ENCODE assay signal across 11 cellular contexts in genomic region chr11:61071880-61072279, GRCh38. TPM values are rescaled to one million over a fixed set of nuclear protein-coding genes. Genes with fewer than 3 reads are reported as not detected.
DNase-seq lines count a peak whose midpoint lies in the region; ATAC-seq and TF ChIP-seq lines count a peak whose summit lies in the region.
"Had no signal": no experiment of that assay in that cellular context is flagged by ENCODE, and none has a peak within 500 bp of the region (broad histone marks: within the 10 kb centered on the region; RNA-seq: fewer than 3 reads in every experiment).

No MANE protein-coding gene starts in this region.

- peak; percentile 34 for DNase-seq in mammary epithelial cell
- no peak for DNase-seq in MCF 10A (ENCODE audit: unreplicated experiment)
- no peak for DNase-seq in activated T-helper 2 cell treated with anti-CD3 and anti-CD28 coated beads, Interferon-gamma antibody, Interleukin-2, Interleukin-4, amounts not matched to agents 10 μg/mL and 5 μg/mL and 100 μg/mL, durations not matched to agents 14 hours and 24 hours and 36 hours (ENCODE audit: low spot score)
- peak; percentile 67 for DNase-seq in myocyte (ENCODE audit: low read depth)
- peak; percentile 42 for DNase-seq in testis
- DNase-seq in pons (ENCODE audit: low spot score): no peak
- DNase-seq: NCI-H2171 had no signal

- H4K20me1 ChIP-seq in mammary epithelial cell (ENCODE audit: insufficient read depth, low read length): no peaks in the 10 kb centered on the region

- H3K9ac ChIP-seq in mammary epithelial cell (ENCODE audit: insufficient read depth, low read length): no peak overlapping the region

- in situ Hi-C loops in mammary epithelial cell (cut with MboI; ENCODE audit: low sequenced_read_pairs in 2 of 2): no loop called here

- H3K9me3 Mint-ChIP-seq in MCF 10A (ENCODE audit: unreplicated experiment): no peaks in the 10 kb centered on the region
- H3K9me3 Mint-ChIP-seq in activated T-helper 2 cell treated with anti-CD3 and anti-CD28 coated beads, Interferon-gamma antibody, Interleukin-2, Interleukin-4, amounts not matched to agents 10 μg/mL and 5 μg/mL and 100 μg/mL, durations not matched to agents 14 hours and 24 hours and 36 hours: no peaks in the 10 kb centered on the region

- H3K4me1 ChIP-seq in mammary epithelial cell (ENCODE audit: insufficient read depth, low read length) (no peaks in the 10 kb centered on the region), testis (peaks cover 32% of the 10 kb centered on the region)
- H3K4me1 ChIP-seq: vagina had no signal

- CTCF ChIA-PET in mammary epithelial cell (lab: Charles Lee; ENCODE audit: low non-redundant PET): no interaction called here
- CTCF ChIA-PET in MCF 10A (lab: Yijun Ruan, JAX): interaction anchor here (0.6 to 1.1 kb wide), 2 partner anchors 7 to 516 kb away, joined by 3 to 5 read pairs; no protein-coding TSS in a partner anchor

- H3K79me2 ChIP-seq in mammary epithelial cell (ENCODE audit: insufficient read depth, low read length): no peaks in the 10 kb centered on the region

- peaks cover 8% of the 10 kb centered on the region for H3K4me1 Mint-ChIP-seq in MCF 10A (ENCODE audit: insufficient read depth, unreplicated experiment)
- H3K4me1 Mint-ChIP-seq in activated T-helper 2 cell treated with anti-CD3 and anti-CD28 coated beads, Interferon-gamma antibody, Interleukin-2, Interleukin-4, amounts not matched to agents 10 μg/mL and 5 μg/mL and 100 μg/mL, durations not matched to agents 14 hours and 24 hours and 36 hours (ENCODE audit: low read depth): peaks cover 84% of the 10 kb centered on the region

- H3K27ac Mint-ChIP-seq in MCF 10A (ENCODE audit: low read depth, unreplicated experiment): no peak overlapping the region
- peak overlapping the region; percentile 88 for H3K27ac Mint-ChIP-seq in activated T-helper 2 cell treated with anti-CD3 and anti-CD28 coated beads, Interferon-gamma antibody, Interleukin-2, Interleukin-4, amounts not matched to agents 10 μg/mL and 5 μg/mL and 100 μg/mL, durations not matched to agents 14 hours and 24 hours and 36 hours

- H3K27me3 Mint-ChIP-seq in MCF 10A (ENCODE audit: insufficient read depth, unreplicated experiment): no peaks in the 10 kb centered on the region
- H3K27me3 Mint-ChIP-seq in activated T-helper 2 cell treated with anti-CD3 and anti-CD28 coated beads, Interferon-gamma antibody, Interleukin-2, Interleukin-4, amounts not matched to agents 10 μg/mL and 5 μg/mL and 100 μg/mL, durations not matched to agents 14 hours and 24 hours and 36 hours (ENCODE audit: low read depth): no peaks in the 10 kb centered on the region

- ATAC-seq in GM19035 (IDR thresholded peaks at IDR 0.05; ENCODE audit: unreplicated experiment) (no peak), HG02642 (IDR thresholded peaks at IDR 0.05; ENCODE audit: poor library complexity, unreplicated experiment) (no peak)

- no peaks in the 10 kb centered on the region for H3K36me3 Mint-ChIP-seq in MCF 10A (ENCODE audit: insufficient read depth, unreplicated experiment)
- H3K36me3 Mint-ChIP-seq in activated T-helper 2 cell treated with anti-CD3 and anti-CD28 coated beads, Interferon-gamma antibody, Interleukin-2, Interleukin-4, amounts not matched to agents 10 μg/mL and 5 μg/mL and 100 μg/mL, durations not matched to agents 14 hours and 24 hours and 36 hours (ENCODE audit: low read depth): peaks cover 84% of the 10 kb centered on the region

- TF ChIP-seq CTCF in mammary epithelial cell (conservative IDR thresholded peaks at IDR 0.05 in 1 of 2, IDR thresholded peaks at IDR 0.05 in 1 of 2; ENCODE audit: extremely low read depth in 1 of 2, insufficient read depth in 1 of 2, low read depth in 1 of 2, low read length in 2 of 2) (no peak), MCF 10A (IDR thresholded peaks at IDR 0.05; ENCODE audit: unreplicated experiment) (no peak), testis (IDR thresholded peaks at IDR 0.05) (no peak)

- no peak overlapping the region for H3K4me2 ChIP-seq in mammary epithelial cell (ENCODE audit: insufficient read depth, low read depth, low read length)

- no peak for TF ChIP-seq POLR2A in testis (IDR thresholded peaks at IDR 0.05)

- dilution Hi-C loops in mammary epithelial cell (cut with HindIII; ENCODE audit: low sequenced_read_pairs): no loop called here

- H2AFZ ChIP-seq in mammary epithelial cell (ENCODE audit: low read depth, low read length): peak overlapping the region; percentile 27

- BruUV-seq in mammary epithelial cell (replicated peaks; lab: Mats Ljungman, UMichigan): no TSS peak
- BruUV-seq in MCF 10A (replicated peaks; lab: Mats Ljungman, UMichigan): no TSS peak

- H3K9me3 ChIP-seq in mammary epithelial cell (replicated peaks; ENCODE audit: insufficient read depth, low read length): no peaks in the 10 kb centered on the region
- no peaks in the 10 kb centered on the region for H3K9me3 ChIP-seq in testis
- H3K9me3 ChIP-seq: vagina had no signal

- no peaks in the 10 kb centered on the region for H3K36me3 ChIP-seq in mammary epithelial cell (ENCODE audit: insufficient read depth, low read length)
- H3K36me3 ChIP-seq in testis (ENCODE audit: low read depth, missing control alignments): no peaks in the 10 kb centered on the region
- H3K36me3 ChIP-seq: vagina had no signal

- no peak overlapping the region for H3K4me3 Mint-ChIP-seq in MCF 10A (ENCODE audit: unreplicated experiment)
- H3K4me3 Mint-ChIP-seq in activated T-helper 2 cell treated with anti-CD3 and anti-CD28 coated beads, Interferon-gamma antibody, Interleukin-2, Interleukin-4, amounts not matched to agents 10 μg/mL and 5 μg/mL and 100 μg/mL, durations not matched to agents 14 hours and 24 hours and 36 hours (ENCODE audit: low read depth): peak overlapping the region; percentile 51

- intact Hi-C loops in mammary epithelial cell (cut with micrococcal nuclease) (no loop called here), MCF 10A (cut with micrococcal nuclease) (no loop called here), testis (cut with DNase I; ENCODE audit: low total_unique reads) (no loop called here)
- intact Hi-C loops in activated T-helper 2 cell treated with anti-CD3 and anti-CD28 coated beads, Interferon-gamma antibody, Interleukin-2, Interleukin-4, amounts not matched to agents 10 μg/mL and 5 μg/mL and 100 μg/mL, durations not matched to agents 14 hours and 24 hours and 36 hours (cut with micrococcal nuclease): no loop called here

- H3K4me3 ChIP-seq in mammary epithelial cell (replicated peaks in 1 of 3; ENCODE audit: insufficient read depth in 1 of 3, low read depth in 2 of 3, low read length in 3 of 3): no peak overlapping the region
- H3K4me3 ChIP-seq in testis: no peak overlapping the region
- H3K4me3 ChIP-seq: vagina had no signal

- 55% methylated on average over 7 of the region's 8 CpGs for WGBS in mammary epithelial cell (ENCODE audit: low coverage, missing lambda C conversion rate)
- WGBS in testis, 2 donors: 38 to 44% methylated on average over 8 of the region's 8 CpGs

- H3K27ac ChIP-seq in mammary epithelial cell (ENCODE audit: insufficient read depth, low read depth, low read length): no peak overlapping the region
- peak overlapping the region; percentile 89 to 93 for H3K27ac ChIP-seq in testis
- H3K27ac ChIP-seq: vagina had no signal

- no peaks in the 10 kb centered on the region for H3K27me3 ChIP-seq in mammary epithelial cell (ENCODE audit: insufficient read depth, low read length)
- H3K27me3 ChIP-seq in testis: no peaks in the 10 kb centered on the region
- H3K27me3 ChIP-seq: vagina had no signal

- POLR2A ChIA-PET in MCF 10A (lab: Yijun Ruan, JAX): interaction anchor here (0.6 kb wide), 1 partner anchor 360 kb away, joined by 3 read pairs; no protein-coding TSS in a partner anchor

RNA-seq across cellular contexts. Expression of gene CD5, which starts 30.4 kb away (rescaled TPM):
- total RNA-seq in mammary epithelial cell (not detected), MCF 10A (2022) (not detected in 2 replicates), myocyte (not detected in 2 replicates), testis (1 to 10 TPM; 1.5 TPM)
- polyA plus RNA-seq in mammary epithelial cell (not detected), testis (ENCODE audit: insufficient read depth, low read depth, low replicate concordance) (2.0 TPM)
- polyA minus RNA-seq in mammary epithelial cell: not detected
- 395 and 399 TPM in 2 replicates for total RNA-seq in activated T-helper 2 cell treated with anti-CD3 and anti-CD28 coated beads, Interferon-gamma antibody, Interleukin-2, Interleukin-4, amounts not matched to agents 10 μg/mL and 5 μg/mL and 100 μg/mL, durations not matched to agents 14 hours and 24 hours and 36 hours
- polyA plus RNA-seq in myocyte (2012): 0.05 TPM
- total RNA-seq: G401 had no signal

Comparison
In these comparisons a context has a peak if more than half of its experiments do, and no peak if none do; other contexts are left out.
1. DNase-seq: peak in mammary epithelial cell (single experiment), myocyte (single experiment) and testis (single experiment); none in MCF 10A (single experiment), activated T-helper 2 cell treated with anti-CD3 and anti-CD28 coated beads, Interferon-gamma antibody, Interleukin-2, Interleukin-4, amounts not matched to agents 10 μg/mL and 5 μg/mL and 100 μg/mL, durations not matched to agents 14 hours and 24 hours and 36 hours (single experiment) and pons (single experiment).
2. RNA of gene CD5, which starts 30.4 kb away (total RNA-seq): 395 to 399 TPM in activated T-helper 2 cell treated with anti-CD3 and anti-CD28 coated beads, Interferon-gamma antibody, Interleukin-2, Interleukin-4, amounts not matched to agents 10 μg/mL and 5 μg/mL and 100 μg/mL, durations not matched to agents 14 hours and 24 hours and 36 hours; 1.5 TPM in testis, not detected in mammary epithelial cell, not detected in MCF 10A and not detected in myocyte; every median in the first group is over 100 times any median in the second.